1 cellular context compared by ENCODE assay signal in the genomic region with DNA sequence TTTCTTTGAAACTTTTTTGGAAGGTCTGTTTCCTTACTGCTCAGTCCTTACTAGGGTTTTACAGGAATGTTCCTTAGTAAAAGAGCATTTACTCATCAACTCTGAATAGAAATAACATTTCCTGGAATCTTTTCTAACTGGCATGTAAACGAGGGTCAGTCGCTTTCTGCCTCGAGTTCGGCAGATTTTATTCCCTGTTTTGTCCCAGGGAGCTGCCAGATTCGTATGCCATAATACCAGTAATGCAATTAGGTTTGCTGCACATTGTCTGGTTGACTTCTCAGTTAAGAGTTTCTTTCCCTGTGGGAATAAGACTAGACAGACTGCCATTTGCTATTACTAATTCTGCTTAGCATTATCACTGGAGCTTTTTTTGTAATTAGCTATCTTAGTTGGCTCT.
TF ChIP-seq lines count a peak whose summit lies in the region.

No MANE protein-coding gene starts in this region.

TF ChIP-seq in WTC11, 78 proteins besides CTCF, POLR2A, EP300 and RAD21 (continued from another document):
- TF ChIP-seq, protein P1, sequence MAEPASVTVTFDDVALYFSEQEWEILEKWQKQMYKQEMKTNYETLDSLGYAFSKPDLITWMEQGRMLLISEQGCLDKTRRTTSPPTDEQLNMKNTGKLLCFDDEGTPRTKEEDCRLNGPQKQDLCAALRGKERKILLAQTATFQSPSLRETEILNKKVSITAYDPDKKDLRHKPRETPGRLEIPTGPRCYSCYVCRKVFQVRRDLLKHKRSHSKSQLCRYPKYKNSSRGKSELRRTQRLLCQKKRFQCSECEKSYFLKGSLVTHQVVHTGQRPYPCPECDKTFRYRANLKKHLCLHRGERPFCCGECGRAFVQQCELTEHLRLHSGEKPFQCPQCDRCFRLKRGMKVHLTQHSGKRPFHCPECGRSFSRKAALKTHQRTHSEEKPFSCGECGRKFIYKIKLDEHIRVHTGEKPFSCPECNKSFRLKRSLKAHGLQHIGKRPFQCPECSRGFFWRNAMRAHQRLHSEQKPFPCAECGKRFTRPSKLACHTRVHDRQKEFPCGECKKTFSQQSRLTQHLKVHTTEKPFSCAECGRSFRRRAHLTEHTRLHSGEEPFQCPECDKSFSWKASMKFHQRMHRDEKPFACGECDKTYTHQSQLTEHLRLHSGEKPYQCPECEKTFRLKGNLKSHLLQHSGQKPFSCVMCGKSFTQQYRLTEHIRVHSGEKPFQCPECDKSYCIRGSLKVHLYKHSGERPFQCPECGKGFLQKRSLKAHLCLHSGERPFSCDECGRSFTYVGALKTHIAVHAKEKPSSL (CRISPR knock-in tag; conservative IDR thresholded peaks at IDR 0.05): no peak
- no peak for TF ChIP-seq JAZF1 (CRISPR knock-in tag; IDR thresholded peaks at IDR 0.05)
- TF ChIP-seq, protein P2, sequence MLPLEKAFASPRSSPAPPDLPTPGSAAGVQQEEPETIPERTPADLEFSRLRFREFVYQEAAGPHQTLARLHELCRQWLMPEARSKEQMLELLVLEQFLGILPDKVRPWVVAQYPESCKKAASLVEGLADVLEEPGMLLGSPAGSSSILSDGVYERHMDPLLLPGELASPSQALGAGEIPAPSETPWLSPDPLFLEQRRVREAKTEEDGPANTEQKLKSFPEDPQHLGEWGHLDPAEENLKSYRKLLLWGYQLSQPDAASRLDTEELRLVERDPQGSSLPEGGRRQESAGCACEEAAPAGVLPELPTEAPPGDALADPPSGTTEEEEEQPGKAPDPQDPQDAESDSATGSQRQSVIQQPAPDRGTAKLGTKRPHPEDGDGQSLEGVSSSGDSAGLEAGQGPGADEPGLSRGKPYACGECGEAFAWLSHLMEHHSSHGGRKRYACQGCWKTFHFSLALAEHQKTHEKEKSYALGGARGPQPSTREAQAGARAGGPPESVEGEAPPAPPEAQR (CRISPR knock-in tag; IDR thresholded peaks at IDR 0.05): no peak
- no peak for TF ChIP-seq PRRX2 (CRISPR knock-in tag; IDR thresholded peaks at IDR 0.05)
- TF ChIP-seq, protein P3, sequence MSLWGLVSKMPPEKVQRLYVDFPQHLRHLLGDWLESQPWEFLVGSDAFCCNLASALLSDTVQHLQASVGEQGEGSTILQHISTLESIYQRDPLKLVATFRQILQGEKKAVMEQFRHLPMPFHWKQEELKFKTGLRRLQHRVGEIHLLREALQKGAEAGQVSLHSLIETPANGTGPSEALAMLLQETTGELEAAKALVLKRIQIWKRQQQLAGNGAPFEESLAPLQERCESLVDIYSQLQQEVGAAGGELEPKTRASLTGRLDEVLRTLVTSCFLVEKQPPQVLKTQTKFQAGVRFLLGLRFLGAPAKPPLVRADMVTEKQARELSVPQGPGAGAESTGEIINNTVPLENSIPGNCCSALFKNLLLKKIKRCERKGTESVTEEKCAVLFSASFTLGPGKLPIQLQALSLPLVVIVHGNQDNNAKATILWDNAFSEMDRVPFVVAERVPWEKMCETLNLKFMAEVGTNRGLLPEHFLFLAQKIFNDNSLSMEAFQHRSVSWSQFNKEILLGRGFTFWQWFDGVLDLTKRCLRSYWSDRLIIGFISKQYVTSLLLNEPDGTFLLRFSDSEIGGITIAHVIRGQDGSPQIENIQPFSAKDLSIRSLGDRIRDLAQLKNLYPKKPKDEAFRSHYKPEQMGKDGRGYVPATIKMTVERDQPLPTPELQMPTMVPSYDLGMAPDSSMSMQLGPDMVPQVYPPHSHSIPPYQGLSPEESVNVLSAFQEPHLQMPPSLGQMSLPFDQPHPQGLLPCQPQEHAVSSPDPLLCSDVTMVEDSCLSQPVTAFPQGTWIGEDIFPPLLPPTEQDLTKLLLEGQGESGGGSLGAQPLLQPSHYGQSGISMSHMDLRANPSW (CRISPR knock-in tag; conservative IDR thresholded peaks at IDR 0.05; ENCODE audit: low read depth): no peak
- TF ChIP-seq, protein P4, sequence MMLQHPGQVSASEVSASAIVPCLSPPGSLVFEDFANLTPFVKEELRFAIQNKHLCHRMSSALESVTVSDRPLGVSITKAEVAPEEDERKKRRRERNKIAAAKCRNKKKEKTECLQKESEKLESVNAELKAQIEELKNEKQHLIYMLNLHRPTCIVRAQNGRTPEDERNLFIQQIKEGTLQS (CRISPR knock-in tag; conservative IDR thresholded peaks at IDR 0.05): no peak
- TF ChIP-seq HMGA2 (CRISPR knock-in tag; IDR thresholded peaks at IDR 0.05): no peak
- TF ChIP-seq ELF4 (CRISPR knock-in tag; IDR thresholded peaks at IDR 0.05; ENCODE audit: low read depth): no peak
- TF ChIP-seq ZNF423 (CRISPR knock-in tag; IDR thresholded peaks at IDR 0.05): no peak
- no peak for TF ChIP-seq NFE2L1 (CRISPR knock-in tag; IDR thresholded peaks at IDR 0.05)
- TF ChIP-seq, protein P5, sequence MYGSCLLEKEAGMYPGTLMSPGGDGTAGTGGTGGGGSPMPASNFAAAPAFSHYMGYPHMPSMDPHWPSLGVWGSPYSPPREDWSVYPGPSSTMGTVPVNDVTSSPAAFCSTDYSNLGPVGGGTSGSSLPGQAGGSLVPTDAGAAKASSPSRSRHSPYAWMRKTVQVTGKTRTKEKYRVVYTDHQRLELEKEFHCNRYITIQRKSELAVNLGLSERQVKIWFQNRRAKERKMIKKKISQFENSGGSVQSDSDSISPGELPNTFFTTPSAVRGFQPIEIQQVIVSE (CRISPR knock-in tag; IDR thresholded peaks at IDR 0.05; ENCODE audit: borderline replicate concordance): no peak
